In the genomic region with DNA sequence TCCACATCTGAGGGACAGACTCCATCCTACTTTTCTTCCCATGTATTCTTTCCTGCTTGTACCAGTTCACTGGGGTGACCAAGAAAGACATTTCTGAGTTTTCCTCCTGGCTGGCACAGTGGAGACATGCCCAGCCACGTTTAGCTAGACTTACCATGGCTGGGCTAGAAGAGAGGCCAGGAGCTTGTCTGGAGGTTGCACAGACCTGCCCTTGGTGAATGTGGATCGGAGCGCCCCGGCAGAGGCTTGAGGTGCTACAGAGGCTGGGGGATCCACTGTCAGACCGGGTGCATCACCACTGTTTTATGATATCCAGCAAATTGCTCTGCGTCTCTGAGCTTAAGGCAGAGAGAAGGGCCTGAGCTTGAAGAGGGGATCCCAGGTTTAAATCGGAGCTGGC, we compare ENCODE assay signal across 1 cellular context.
A peak's percentile ranks its signal among the peaks of the same experiment; 100 is the strongest.
TF ChIP-seq lines count a peak whose summit lies in the region.

No MANE protein-coding gene starts in this region.

TF ChIP-seq in HepG2, 621 proteins besides CTCF, POLR2A, EP300 and RAD21:
- TF ChIP-seq, protein P1, sequence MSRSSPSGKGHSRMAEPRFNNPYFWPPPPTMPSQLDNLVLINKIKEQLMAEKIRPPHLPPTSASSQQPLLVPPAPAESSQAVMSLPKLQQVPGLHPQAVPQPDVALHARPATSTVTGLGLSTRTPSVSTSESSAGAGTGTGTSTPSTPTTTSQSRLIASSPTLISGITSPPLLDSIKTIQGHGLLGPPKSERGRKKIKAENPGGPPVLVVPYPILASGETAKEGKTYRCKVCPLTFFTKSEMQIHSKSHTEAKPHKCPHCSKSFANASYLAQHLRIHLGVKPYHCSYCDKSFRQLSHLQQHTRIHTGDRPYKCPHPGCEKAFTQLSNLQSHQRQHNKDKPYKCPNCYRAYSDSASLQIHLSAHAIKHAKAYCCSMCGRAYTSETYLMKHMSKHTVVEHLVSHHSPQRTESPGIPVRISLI (CRISPR knock-in tag; IDR thresholded peaks at IDR 0.05; ENCODE audit: borderline replicate concordance), result no peak
- TF ChIP-seq ZNF768 (CRISPR knock-in tag; IDR thresholded peaks at IDR 0.05), result peak; percentile 50; the same call in 1 of the 2 replicates
